Comparison of ENCODE assay signal across 1 cellular context in the genomic region with DNA sequence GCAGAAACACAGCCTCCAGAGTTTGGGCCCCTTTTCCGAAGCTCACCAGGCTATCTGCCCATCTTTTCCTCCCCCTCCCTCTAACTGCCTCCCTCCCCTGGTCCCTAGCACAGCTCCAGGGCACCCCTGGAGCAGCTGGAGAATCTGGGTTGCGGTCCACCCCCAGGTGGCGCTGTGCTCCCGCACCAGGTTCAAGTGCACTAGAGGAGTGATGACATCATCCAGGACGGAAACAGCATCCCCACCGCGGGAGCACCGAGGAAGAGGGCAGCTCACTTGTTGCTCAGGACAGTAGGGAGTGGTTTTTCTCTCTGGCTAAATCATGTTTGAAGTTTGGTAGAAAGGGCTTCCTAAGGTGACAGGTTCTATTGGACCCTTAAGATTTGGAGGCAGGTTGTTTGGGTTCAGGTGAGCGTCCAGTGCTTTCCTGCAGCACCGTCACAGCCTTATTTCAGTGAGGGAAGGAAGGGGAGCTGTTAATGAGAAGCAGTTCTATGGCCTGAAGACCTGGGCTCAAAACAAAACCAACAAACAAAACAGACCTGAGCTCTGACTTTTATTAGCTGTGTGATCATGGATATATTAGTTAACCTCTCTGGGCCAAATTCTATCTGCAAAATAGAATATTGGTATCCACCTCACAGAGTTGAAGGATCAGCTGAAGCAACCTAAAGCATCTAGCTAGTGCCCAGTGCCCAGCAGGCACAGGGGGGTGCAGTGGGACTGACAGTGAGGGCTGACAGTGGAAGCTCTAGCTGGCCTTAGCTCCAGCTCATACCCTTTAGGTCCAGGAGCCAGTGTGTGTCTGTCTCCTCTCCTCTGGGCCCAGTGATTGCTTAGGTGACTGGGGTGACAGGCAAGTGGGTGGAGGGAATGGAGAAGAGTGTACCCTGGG.
A peak's percentile ranks its signal among the peaks of the same experiment; 100 is the strongest.
TF ChIP-seq lines count a peak whose summit lies in the region.

No MANE protein-coding gene starts in this region.

TF ChIP-seq in WTC11, 78 proteins besides CTCF, POLR2A, EP300 and RAD21 (continued from another document):
- TF ChIP-seq, protein P1, sequence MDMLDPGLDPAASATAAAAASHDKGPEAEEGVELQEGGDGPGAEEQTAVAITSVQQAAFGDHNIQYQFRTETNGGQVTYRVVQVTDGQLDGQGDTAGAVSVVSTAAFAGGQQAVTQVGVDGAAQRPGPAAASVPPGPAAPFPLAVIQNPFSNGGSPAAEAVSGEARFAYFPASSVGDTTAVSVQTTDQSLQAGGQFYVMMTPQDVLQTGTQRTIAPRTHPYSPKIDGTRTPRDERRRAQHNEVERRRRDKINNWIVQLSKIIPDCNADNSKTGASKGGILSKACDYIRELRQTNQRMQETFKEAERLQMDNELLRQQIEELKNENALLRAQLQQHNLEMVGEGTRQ (CRISPR knock-in tag; IDR thresholded peaks at IDR 0.05): no peak
- TF ChIP-seq, protein P2, sequence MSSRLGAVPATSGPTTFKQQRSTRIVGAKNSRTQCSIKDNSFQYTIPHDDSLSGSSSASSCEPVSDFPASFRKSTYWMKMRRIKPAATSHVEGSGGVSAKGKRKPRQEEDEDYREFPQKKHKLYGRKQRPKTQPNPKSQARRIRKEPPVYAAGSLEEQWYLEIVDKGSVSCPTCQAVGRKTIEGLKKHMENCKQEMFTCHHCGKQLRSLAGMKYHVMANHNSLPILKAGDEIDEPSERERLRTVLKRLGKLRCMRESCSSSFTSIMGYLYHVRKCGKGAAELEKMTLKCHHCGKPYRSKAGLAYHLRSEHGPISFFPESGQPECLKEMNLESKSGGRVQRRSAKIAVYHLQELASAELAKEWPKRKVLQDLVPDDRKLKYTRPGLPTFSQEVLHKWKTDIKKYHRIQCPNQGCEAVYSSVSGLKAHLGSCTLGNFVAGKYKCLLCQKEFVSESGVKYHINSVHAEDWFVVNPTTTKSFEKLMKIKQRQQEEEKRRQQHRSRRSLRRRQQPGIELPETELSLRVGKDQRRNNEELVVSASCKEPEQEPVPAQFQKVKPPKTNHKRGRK (CRISPR knock-in tag; IDR thresholded peaks at IDR 0.05; ENCODE audit: borderline replicate concordance): no peak
- TF ChIP-seq, protein P3, sequence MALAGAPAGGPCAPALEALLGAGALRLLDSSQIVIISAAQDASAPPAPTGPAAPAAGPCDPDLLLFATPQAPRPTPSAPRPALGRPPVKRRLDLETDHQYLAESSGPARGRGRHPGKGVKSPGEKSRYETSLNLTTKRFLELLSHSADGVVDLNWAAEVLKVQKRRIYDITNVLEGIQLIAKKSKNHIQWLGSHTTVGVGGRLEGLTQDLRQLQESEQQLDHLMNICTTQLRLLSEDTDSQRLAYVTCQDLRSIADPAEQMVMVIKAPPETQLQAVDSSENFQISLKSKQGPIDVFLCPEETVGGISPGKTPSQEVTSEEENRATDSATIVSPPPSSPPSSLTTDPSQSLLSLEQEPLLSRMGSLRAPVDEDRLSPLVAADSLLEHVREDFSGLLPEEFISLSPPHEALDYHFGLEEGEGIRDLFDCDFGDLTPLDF (CRISPR knock-in tag; IDR thresholded peaks at IDR 0.05): no peak
- TF ChIP-seq, protein P4, sequence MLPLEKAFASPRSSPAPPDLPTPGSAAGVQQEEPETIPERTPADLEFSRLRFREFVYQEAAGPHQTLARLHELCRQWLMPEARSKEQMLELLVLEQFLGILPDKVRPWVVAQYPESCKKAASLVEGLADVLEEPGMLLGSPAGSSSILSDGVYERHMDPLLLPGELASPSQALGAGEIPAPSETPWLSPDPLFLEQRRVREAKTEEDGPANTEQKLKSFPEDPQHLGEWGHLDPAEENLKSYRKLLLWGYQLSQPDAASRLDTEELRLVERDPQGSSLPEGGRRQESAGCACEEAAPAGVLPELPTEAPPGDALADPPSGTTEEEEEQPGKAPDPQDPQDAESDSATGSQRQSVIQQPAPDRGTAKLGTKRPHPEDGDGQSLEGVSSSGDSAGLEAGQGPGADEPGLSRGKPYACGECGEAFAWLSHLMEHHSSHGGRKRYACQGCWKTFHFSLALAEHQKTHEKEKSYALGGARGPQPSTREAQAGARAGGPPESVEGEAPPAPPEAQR (CRISPR knock-in tag; IDR thresholded peaks at IDR 0.05): no peak
- TF ChIP-seq EMX1 (CRISPR knock-in tag; IDR thresholded peaks at IDR 0.05): no peak
- TF ChIP-seq, protein P5, sequence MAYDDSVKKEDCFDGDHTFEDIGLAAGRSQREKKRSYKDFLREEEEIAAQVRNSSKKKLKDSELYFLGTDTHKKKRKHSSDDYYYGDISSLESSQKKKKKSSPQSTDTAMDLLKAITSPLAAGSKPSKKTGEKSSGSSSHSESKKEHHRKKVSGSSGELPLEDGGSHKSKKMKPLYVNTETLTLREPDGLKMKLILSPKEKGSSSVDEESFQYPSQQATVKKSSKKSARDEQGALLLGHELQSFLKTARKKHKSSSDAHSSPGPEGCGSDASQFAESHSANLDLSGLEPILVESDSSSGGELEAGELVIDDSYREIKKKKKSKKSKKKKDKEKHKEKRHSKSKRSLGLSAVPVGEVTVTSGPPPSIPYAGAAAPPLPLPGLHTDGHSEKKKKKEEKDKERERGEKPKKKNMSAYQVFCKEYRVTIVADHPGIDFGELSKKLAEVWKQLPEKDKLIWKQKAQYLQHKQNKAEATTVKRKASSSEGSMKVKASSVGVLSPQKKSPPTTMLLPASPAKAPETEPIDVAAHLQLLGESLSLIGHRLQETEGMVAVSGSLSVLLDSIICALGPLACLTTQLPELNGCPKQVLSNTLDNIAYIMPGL (CRISPR knock-in tag; IDR thresholded peaks at IDR 0.05): 0 out of 2 replicates have a peak, but pooled peaks have one; percentile 24
- TF ChIP-seq NR1H2 (CRISPR knock-in tag; IDR thresholded peaks at IDR 0.05): no peak
- peak; percentile 94 for TF ChIP-seq ETV6 (CRISPR knock-in tag; IDR thresholded peaks at IDR 0.05)
- no peak for TF ChIP-seq ZNF423 (CRISPR knock-in tag; IDR thresholded peaks at IDR 0.05)
- TF ChIP-seq ZNF671 (CRISPR knock-in tag; IDR thresholded peaks at IDR 0.05): no peak
- TF ChIP-seq OVOL2 (CRISPR knock-in tag; IDR thresholded peaks at IDR 0.05; ENCODE audit: borderline replicate concordance): no peak
- peak; percentile 61 for TF ChIP-seq SP1 (CRISPR knock-in tag; conservative IDR thresholded peaks at IDR 0.05)
- TF ChIP-seq PRRX2 (CRISPR knock-in tag; IDR thresholded peaks at IDR 0.05): no peak
- TF ChIP-seq ELF4 (CRISPR knock-in tag; IDR thresholded peaks at IDR 0.05; ENCODE audit: low read depth): no peak
- TF ChIP-seq NFE2L1 (CRISPR knock-in tag; IDR thresholded peaks at IDR 0.05): no peak
- no peak for TF ChIP-seq SOX15 (CRISPR knock-in tag; IDR thresholded peaks at IDR 0.05)
- no peak for TF ChIP-seq RELA (CRISPR knock-in tag; IDR thresholded peaks at IDR 0.05; ENCODE audit: borderline replicate concordance)
- TF ChIP-seq, protein P6, sequence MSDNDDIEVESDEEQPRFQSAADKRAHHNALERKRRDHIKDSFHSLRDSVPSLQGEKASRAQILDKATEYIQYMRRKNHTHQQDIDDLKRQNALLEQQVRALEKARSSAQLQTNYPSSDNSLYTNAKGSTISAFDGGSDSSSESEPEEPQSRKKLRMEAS (CRISPR knock-in tag; IDR thresholded peaks at IDR 0.05): no peak; the same call in 1 of the 2 replicates
- TF ChIP-seq, protein P7, sequence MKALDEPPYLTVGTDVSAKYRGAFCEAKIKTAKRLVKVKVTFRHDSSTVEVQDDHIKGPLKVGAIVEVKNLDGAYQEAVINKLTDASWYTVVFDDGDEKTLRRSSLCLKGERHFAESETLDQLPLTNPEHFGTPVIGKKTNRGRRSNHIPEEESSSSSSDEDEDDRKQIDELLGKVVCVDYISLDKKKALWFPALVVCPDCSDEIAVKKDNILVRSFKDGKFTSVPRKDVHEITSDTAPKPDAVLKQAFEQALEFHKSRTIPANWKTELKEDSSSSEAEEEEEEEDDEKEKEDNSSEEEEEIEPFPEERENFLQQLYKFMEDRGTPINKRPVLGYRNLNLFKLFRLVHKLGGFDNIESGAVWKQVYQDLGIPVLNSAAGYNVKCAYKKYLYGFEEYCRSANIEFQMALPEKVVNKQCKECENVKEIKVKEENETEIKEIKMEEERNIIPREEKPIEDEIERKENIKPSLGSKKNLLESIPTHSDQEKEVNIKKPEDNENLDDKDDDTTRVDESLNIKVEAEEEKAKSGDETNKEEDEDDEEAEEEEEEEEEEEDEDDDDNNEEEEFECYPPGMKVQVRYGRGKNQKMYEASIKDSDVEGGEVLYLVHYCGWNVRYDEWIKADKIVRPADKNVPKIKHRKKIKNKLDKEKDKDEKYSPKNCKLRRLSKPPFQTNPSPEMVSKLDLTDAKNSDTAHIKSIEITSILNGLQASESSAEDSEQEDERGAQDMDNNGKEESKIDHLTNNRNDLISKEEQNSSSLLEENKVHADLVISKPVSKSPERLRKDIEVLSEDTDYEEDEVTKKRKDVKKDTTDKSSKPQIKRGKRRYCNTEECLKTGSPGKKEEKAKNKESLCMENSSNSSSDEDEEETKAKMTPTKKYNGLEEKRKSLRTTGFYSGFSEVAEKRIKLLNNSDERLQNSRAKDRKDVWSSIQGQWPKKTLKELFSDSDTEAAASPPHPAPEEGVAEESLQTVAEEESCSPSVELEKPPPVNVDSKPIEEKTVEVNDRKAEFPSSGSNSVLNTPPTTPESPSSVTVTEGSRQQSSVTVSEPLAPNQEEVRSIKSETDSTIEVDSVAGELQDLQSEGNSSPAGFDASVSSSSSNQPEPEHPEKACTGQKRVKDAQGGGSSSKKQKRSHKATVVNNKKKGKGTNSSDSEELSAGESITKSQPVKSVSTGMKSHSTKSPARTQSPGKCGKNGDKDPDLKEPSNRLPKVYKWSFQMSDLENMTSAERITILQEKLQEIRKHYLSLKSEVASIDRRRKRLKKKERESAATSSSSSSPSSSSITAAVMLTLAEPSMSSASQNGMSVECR (CRISPR knock-in tag; IDR thresholded peaks at IDR 0.05; ENCODE audit: borderline replicate concordance): no peak
- TF ChIP-seq NFYB (CRISPR knock-in tag; conservative IDR thresholded peaks at IDR 0.05; ENCODE audit: low read depth): no peak
- TF ChIP-seq, protein P8, sequence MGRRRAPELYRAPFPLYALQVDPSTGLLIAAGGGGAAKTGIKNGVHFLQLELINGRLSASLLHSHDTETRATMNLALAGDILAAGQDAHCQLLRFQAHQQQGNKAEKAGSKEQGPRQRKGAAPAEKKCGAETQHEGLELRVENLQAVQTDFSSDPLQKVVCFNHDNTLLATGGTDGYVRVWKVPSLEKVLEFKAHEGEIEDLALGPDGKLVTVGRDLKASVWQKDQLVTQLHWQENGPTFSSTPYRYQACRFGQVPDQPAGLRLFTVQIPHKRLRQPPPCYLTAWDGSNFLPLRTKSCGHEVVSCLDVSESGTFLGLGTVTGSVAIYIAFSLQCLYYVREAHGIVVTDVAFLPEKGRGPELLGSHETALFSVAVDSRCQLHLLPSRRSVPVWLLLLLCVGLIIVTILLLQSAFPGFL (CRISPR knock-in tag; IDR thresholded peaks at IDR 0.05; ENCODE audit: borderline replicate concordance): no peak
- TF ChIP-seq FOXK1 (CRISPR knock-in tag; IDR thresholded peaks at IDR 0.05): peak; percentile 56; the same call in 1 of the 2 replicates
TF ChIP-seq in WTC11: peak in this region for 9.
